16 cellular contexts compared by ENCODE assay signal in genomic region chr3:112002458-112002971, GRCh38. TPM values are rescaled to one million over a fixed set of nuclear protein-coding genes. Genes with fewer than 3 reads are reported as not detected.
DNase-seq lines count a peak whose midpoint lies in the region; ATAC-seq, FAIRE-seq and TF ChIP-seq lines count a peak whose summit lies in the region.
"Had no signal": no experiment of that assay in that cellular context is flagged by ENCODE, and none has a peak within 500 bp of the region (broad histone marks: within the 10 kb centered on the region; RNA-seq: fewer than 3 reads in every experiment).

No MANE protein-coding gene starts in this region.

- intact Hi-C loops in CD4-positive, alpha-beta memory T cell (cut with micrococcal nuclease), result no loop called here
- intact Hi-C loops in OCI-LY7 (cut with micrococcal nuclease; ENCODE audit: unreplicated experiment), result no loop called here

- no peak for FAIRE-seq in D721Med (lab: Jason Lieb, UNC)
- FAIRE-seq: GM12878, islet of Langerhans had no signal

- H2AFZ ChIP-seq in OCI-LY7 (ENCODE audit: low read length), result no peak overlapping the region

- CTCF ChIA-PET in CD4-positive, alpha-beta memory T cell (lab: Charles Lee; ENCODE audit: partially characterized antibody), result interaction anchor here (1.0 to 9.2 kb wide), 4 partner anchors 10 to 41 kb away, joined by 3 to 75 read pairs (median 39); no protein-coding TSS in a partner anchor
- CTCF ChIA-PET in OCI-LY7 (lab: Charles Lee; ENCODE audit: unreplicated experiment), result no interaction called here

- H3K36me3 ChIP-seq in CD4-positive, alpha-beta memory T cell (ENCODE audit: insufficient read depth, low read length), result no peaks in the 10 kb centered on the region
- H3K36me3 ChIP-seq in OCI-LY7 (ENCODE audit: insufficient read depth, low read length), result no peaks in the 10 kb centered on the region
- H3K36me3 ChIP-seq: BLaER1, suprapubic skin had no signal

- POLR2A ChIA-PET in CD4-positive, alpha-beta memory T cell (lab: Charles Lee; ENCODE audit: partially characterized antibody), result interaction anchor here (0.7 to 1.3 kb wide), 3 partner anchors 23 to 70 kb away, joined by 3 read pairs; partner anchors contain the start of gene ABHD10
- POLR2A ChIA-PET in OCI-LY7 (lab: Charles Lee), result interaction anchor here (1.0 kb wide), 1 partner anchor 15 kb away, joined by 5 read pairs; no protein-coding TSS in a partner anchor

- H3K27ac ChIP-seq in CD4-positive, alpha-beta memory T cell (ENCODE audit: low read depth, low read length), result no peak overlapping the region
- H3K27ac ChIP-seq in OCI-LY7 (ENCODE audit: low read depth, low read length, poor library complexity, severe bottlenecking), result no peak overlapping the region
- H3K27ac ChIP-seq: BLaER1, suprapubic skin had no signal

- H3K9me2 ChIP-seq in OCI-LY7 (ENCODE audit: insufficient read depth, low read length), result no peaks in the 10 kb centered on the region

- H3K27ac Mint-ChIP-seq in CD4-positive, alpha-beta memory T cell, result peak overlapping the region; percentile 31 to 88 (median 80)
- peak overlapping the region in 1 of 6 donors; percentile 2 for H3K27ac Mint-ChIP-seq in immature natural killer cell

- no peaks in the 10 kb centered on the region for H3K9me3 ChIP-seq in CD4-positive, alpha-beta memory T cell (ENCODE audit: control insufficient read depth in 1 of 2, low read length in 2 of 2)
- H3K9me3 ChIP-seq in OCI-LY7 (ENCODE audit: low read length), result no peaks in the 10 kb centered on the region
- H3K9me3 ChIP-seq: BLaER1, suprapubic skin had no signal

- H3K4me3 Mint-ChIP-seq in CD4-positive, alpha-beta memory T cell, result peak overlapping the region in 6 of 8 donors; percentile 18 to 70 (median 48)
- H3K4me3 Mint-ChIP-seq in immature natural killer cell, result no peak overlapping the region

- no peaks in the 10 kb centered on the region for H3K27me3 ChIP-seq in CD4-positive, alpha-beta memory T cell (ENCODE audit: insufficient read depth, low read length)

- no peaks in the 10 kb centered on the region for H3K9me3 Mint-ChIP-seq in CD4-positive, alpha-beta memory T cell
- no peaks in the 10 kb centered on the region for H3K9me3 Mint-ChIP-seq in immature natural killer cell

- BruUV-seq in OCI-LY7 (replicated peaks; lab: Mats Ljungman, UMichigan), result no TSS peak

- no peaks in the 10 kb centered on the region for H3K27me3 Mint-ChIP-seq in CD4-positive, alpha-beta memory T cell
- H3K27me3 Mint-ChIP-seq in immature natural killer cell (ENCODE audit: low read depth in 3 of 3), result peaks cover 3 to 9% (median 4%) of the 10 kb centered on the region in 3 donors

- H4K20me1 ChIP-seq in OCI-LY7 (ENCODE audit: insufficient read depth, low read length), result no peaks in the 10 kb centered on the region

- no peak for ATAC-seq in GM21737 (IDR thresholded peaks at IDR 0.05; ENCODE audit: unreplicated experiment)
- ATAC-seq: GM12878 had no signal

- peaks cover 23% of the 10 kb centered on the region for H3K4me1 ChIP-seq in CD4-positive, alpha-beta memory T cell (ENCODE audit: insufficient read depth, low read length)
- peaks cover 9% of the 10 kb centered on the region for H3K4me1 ChIP-seq in OCI-LY7 (ENCODE audit: insufficient read depth, low read length, poor library complexity, severe bottlenecking)

- no peaks in the 10 kb centered on the region for H3K79me2 ChIP-seq in OCI-LY7 (ENCODE audit: insufficient read depth, low read depth, low read length)

- no peak overlapping the region for H3K4me3 ChIP-seq in CD4-positive, alpha-beta memory T cell (ENCODE audit: low read length in 2 of 2)
- H3K4me3 ChIP-seq in OCI-LY7 (ENCODE audit: low read depth, low read length, poor library complexity, severe bottlenecking), result no peak overlapping the region
- H3K4me3 ChIP-seq: BLaER1, GM12878, suprapubic skin had no signal

- no peaks in the 10 kb centered on the region for H3K36me3 Mint-ChIP-seq in CD4-positive, alpha-beta memory T cell
- H3K36me3 Mint-ChIP-seq in immature natural killer cell, result no peaks in the 10 kb centered on the region

- DNase-seq in CD4-positive, alpha-beta memory T cell, result no peak
- DNase-seq in RKO (ENCODE audit: low spot score) (peak; percentile 80), putamen (ENCODE audit: low spot score) (peak; percentile 63), immature natural killer cell (no peak), D721Med (ENCODE audit: insufficient read length, low spot score) (no peak), OCI-LY7 (ENCODE audit: low spot score) (no peak)
- DNase-seq in activated naive CD8-positive, alpha-beta T cell treated with anti-CD3 and anti-CD28 coated beads, Interleukin-2, amount 50 U/mL, for 16 hours (ENCODE audit: low read depth, low spot score), result peak; percentile 8
- DNase-seq: activated gamma-delta T cell, NCI-H146, retina, SHP77 treated with DMSO at 0.1 percent for 48 hours had no signal

- peaks cover 25 to 34% (median 28%) of the 10 kb centered on the region in 4 donors for H3K4me1 Mint-ChIP-seq in CD4-positive, alpha-beta memory T cell
- H3K4me1 Mint-ChIP-seq in immature natural killer cell, result peaks cover 20 to 31% of the 10 kb centered on the region in 2 donors

- no peak for TF ChIP-seq CTCF in D721Med (IDR thresholded peaks at IDR 0.05; ENCODE audit: insufficient read depth, missing control alignments)
- no peak for TF ChIP-seq CTCF in OCI-LY7 (conservative IDR thresholded peaks at IDR 0.05; ENCODE audit: low read length)

- no peak overlapping the region for H3K4me2 ChIP-seq in OCI-LY7 (ENCODE audit: low read length)
- H3K4me2 ChIP-seq: BLaER1 had no signal

RNA-seq across cellular contexts. Expression of gene TAGLN3, which starts 3.8 kb away (rescaled TPM):
- total RNA-seq in CD4-positive, alpha-beta memory T cell, result not detected
- not detected for polyA plus RNA-seq in CD4-positive, alpha-beta memory T cell
- polyA plus RNA-seq in immature natural killer cell, result not detected
- not detected in 2 replicates for total RNA-seq in OCI-LY7 (2014; rRNA removed; shearing (Covaris generic))
- total RNA-seq in OCI-LY7 (2022), result not detected in 2 replicates

RNA-seq across cellular contexts. Expression of gene ABHD10, which starts 23.7 kb away (rescaled TPM):
- total RNA-seq in CD4-positive, alpha-beta memory T cell, result 10 to 100 TPM; 39.7 to 40.1 TPM
- 10 to 100 TPM; 34.8 to 37.7 TPM for polyA plus RNA-seq in CD4-positive, alpha-beta memory T cell
- 10 to 100 TPM; 22.2 to 27.7 (median 24.2) TPM for polyA plus RNA-seq in immature natural killer cell
- 25.8 and 40.8 TPM in 2 replicates for total RNA-seq in OCI-LY7 (2014; rRNA removed; shearing (Covaris generic))
- 45.1 and 46.5 TPM in 2 replicates for total RNA-seq in OCI-LY7 (2022)

RNA-seq across cellular contexts. Expression of gene TMPRSS7, which starts 32.0 kb away (rescaled TPM):
- total RNA-seq in CD4-positive, alpha-beta memory T cell, result under 1 TPM in 1 of 2 experiments, not detected in 1; 0.15 TPM
- polyA plus RNA-seq in CD4-positive, alpha-beta memory T cell, result under 1 TPM; 0.26 TPM
- polyA plus RNA-seq in immature natural killer cell, result not detected
- not detected in 2 replicates for total RNA-seq in OCI-LY7 (2014; rRNA removed; shearing (Covaris generic))
- not detected in 2 replicates for total RNA-seq in OCI-LY7 (2022)
- total RNA-seq: GM12878 had no signal

Comparison
In these comparisons a context has a peak if more than half of its experiments do, and no peak if none do; other contexts are left out.
1. DNase-seq: peak in RKO (single experiment), activated naive CD8-positive, alpha-beta T cell treated with anti-CD3 and anti-CD28 coated beads, Interleukin-2, amount 50 U/mL, for 16 hours (single experiment) and putamen (single experiment); none in CD4-positive, alpha-beta memory T cell (0 of 5), immature natural killer cell (0 of 3), D721Med (single experiment) and OCI-LY7 (single experiment).
2. H3K4me3 Mint-ChIP-seq: peak in CD4-positive, alpha-beta memory T cell (6 of 8); none in immature natural killer cell (0 of 5).